ENCODE assay signal across 21 cellular contexts in the genomic region with DNA sequence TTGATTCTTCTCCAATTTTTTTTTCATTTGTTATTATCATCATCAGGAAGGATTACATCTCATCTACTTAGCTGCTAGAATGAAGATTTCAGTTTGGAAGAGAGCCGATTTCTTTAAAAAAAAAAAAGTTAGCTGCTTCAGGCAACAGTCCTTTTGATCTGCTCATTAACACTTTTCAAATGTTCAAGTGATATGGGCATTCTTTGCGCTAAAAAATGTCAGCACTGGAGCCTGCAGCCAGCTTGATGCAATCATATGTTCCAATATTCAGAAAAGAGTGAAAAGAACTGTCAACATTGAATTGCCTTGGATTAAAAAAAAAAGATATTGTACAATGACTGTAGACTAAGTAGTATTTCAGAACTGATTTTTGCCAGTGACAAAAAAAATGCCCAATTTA.
"Had no signal": no experiment of that assay in that cellular context is flagged by ENCODE, and none has a peak within 500 bp of the region (broad histone marks: within the 10 kb centered on the region; RNA-seq: fewer than 3 reads in every experiment).

No MANE protein-coding gene starts in this region.

- DNase-seq: colonic mucosa; dermis blood vessel endothelial cell; endodermal cell; gastrocnemius medialis; heart right ventricle; hypothalamus; islet precursor cell; mammary epithelial cell; naive thymus-derived CD4-positive, alpha-beta T cell; ovary; sigmoid colon; stimulated activated CD4-positive, alpha-beta T cell treated with anti-CD3 and anti-CD28 coated beads, Interleukin-2, amount 100 ng/mL, for 24 hours; stimulated activated CD4-positive, alpha-beta T cell treated with anti-CD3 and anti-CD28 coated beads, Interleukin-4, amount 100 ng/mL, for 4 hours; stimulated activated naive B cell treated with anti-CD40 and anti-IgM and Interleukin-4, amounts not matched to agents 10 μg/mL and 1 μg/mL and 100 μg/mL, for 72 hours; stimulated activated naive CD8-positive, alpha-beta T cell treated with anti-CD3 and anti-CD28 coated beads, Interleukin-15, amount 100 ng/mL, for 72 hours; transverse colon had no signal

- H3K27me3 Mint-ChIP-seq: naive thymus-derived CD4-positive, alpha-beta T cell; stimulated activated naive B cell treated with anti-CD40 and anti-IgM and Interleukin-4, amounts not matched to agents 10 μg/mL and 1 μg/mL and 100 μg/mL, for 72 hours; stimulated activated naive CD8-positive, alpha-beta T cell treated with anti-CD3 and anti-CD28 coated beads, Interleukin-15, amount 100 ng/mL, for 72 hours had no signal

- H3K27me3 ChIP-seq: colonic mucosa, gastrocnemius medialis, heart right ventricle, ovary, right atrium auricular region, sigmoid colon, transverse colon had no signal

- H3K4me1 ChIP-seq: colonic mucosa, gastrocnemius medialis had no signal

- H3K4me3 ChIP-seq: colonic mucosa, gastrocnemius medialis, heart right ventricle, ovary, right atrium auricular region, sigmoid colon, skin epidermis, thoracic aorta, transverse colon had no signal

- H3K27ac Mint-ChIP-seq: endodermal cell; stimulated activated naive B cell treated with anti-CD40 and anti-IgM and Interleukin-4, amounts not matched to agents 10 μg/mL and 1 μg/mL and 100 μg/mL, for 72 hours had no signal

- H3K4me3 Mint-ChIP-seq: endodermal cell; neural crest cell; stimulated activated naive B cell treated with anti-CD40 and anti-IgM and Interleukin-4, amounts not matched to agents 10 μg/mL and 1 μg/mL and 100 μg/mL, for 72 hours had no signal

- H3K36me3 ChIP-seq: colonic mucosa, gastrocnemius medialis, ovary, right atrium auricular region, sigmoid colon, thoracic aorta, transverse colon had no signal

- ATAC-seq: gastrocnemius medialis; heart right ventricle; left lobe of liver; naive thymus-derived CD4-positive, alpha-beta T cell; stimulated activated naive B cell treated with anti-CD40 and anti-IgM and Interleukin-4, amounts not matched to agents 10 μg/mL and 1 μg/mL and 100 μg/mL, for 72 hours; stimulated activated naive CD8-positive, alpha-beta T cell treated with anti-CD3 and anti-CD28 coated beads, Interleukin-15, amount 100 ng/mL, for 72 hours had no signal

- H3K9me3 Mint-ChIP-seq: neural crest cell; stimulated activated naive B cell treated with anti-CD40 and anti-IgM and Interleukin-4, amounts not matched to agents 10 μg/mL and 1 μg/mL and 100 μg/mL, for 72 hours; stimulated activated naive CD8-positive, alpha-beta T cell treated with anti-CD3 and anti-CD28 coated beads, Interleukin-15, amount 100 ng/mL, for 72 hours had no signal

- H3K27ac ChIP-seq: colonic mucosa, gastrocnemius medialis, heart right ventricle, ovary, right atrium auricular region, skin epidermis, thoracic aorta, transverse colon had no signal

- H3K9me3 ChIP-seq: colonic mucosa, gastrocnemius medialis, ovary, right atrium auricular region, sigmoid colon, thoracic aorta, transverse colon had no signal

- H3K4me1 Mint-ChIP-seq: neural crest cell had no signal
